Comparison of ENCODE assay signal across 9 cellular contexts in the genomic region with DNA sequence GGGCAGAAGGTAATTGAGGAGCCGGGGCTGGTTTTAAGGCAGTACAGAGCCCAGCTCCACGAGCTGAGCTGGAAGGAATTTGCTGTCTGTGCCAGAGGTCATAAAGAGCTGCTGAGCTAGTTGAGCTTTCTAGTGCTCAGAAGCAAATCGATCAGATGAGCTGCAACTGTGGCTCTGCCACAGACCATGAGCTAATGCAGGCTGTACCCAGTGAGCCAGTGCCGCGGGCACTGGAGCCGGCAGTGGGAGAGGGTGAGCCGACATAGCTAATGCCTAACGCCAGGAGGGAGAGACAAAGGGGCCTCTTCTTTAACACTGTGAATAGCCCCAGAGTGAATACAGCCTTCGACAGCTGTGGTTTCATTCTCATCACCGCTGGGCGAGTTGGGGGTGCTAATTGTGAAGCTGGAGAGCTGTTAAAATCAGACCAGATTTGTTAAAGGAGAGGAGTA.
DNase-seq lines count a peak whose midpoint lies in the region; ATAC-seq, FAIRE-seq and TF ChIP-seq lines count a peak whose summit lies in the region.
"Had no signal": no experiment of that assay in that cellular context is flagged by ENCODE, and none has a peak within 500 bp of the region (broad histone marks: within the 10 kb centered on the region; RNA-seq: fewer than 3 reads in every experiment).

No MANE protein-coding gene starts in this region.

- H3K4me2 ChIP-seq in mammary epithelial cell (ENCODE audit: insufficient read depth, low read depth, low read length): peak overlapping the region; percentile 71

- no peaks in the 10 kb centered on the region for H3K27me3 Mint-ChIP-seq in T-helper 2 cell treated with Interferon-gamma antibody and Interleukin-4, amounts not matched to agents 5 μg/mL and 100 μg/mL, for 36 hours (ENCODE audit: low read depth)

- intact Hi-C loops in mammary epithelial cell (cut with micrococcal nuclease): no loop called here

- no peak overlapping the region for H3K27ac Mint-ChIP-seq in T-helper 2 cell treated with Interferon-gamma antibody and Interleukin-4, amounts not matched to agents 5 μg/mL and 100 μg/mL, for 36 hours
- H3K27ac Mint-ChIP-seq: stimulated activated naive CD8-positive, alpha-beta T cell treated with anti-CD3 and anti-CD28 coated beads, Interleukin-15, Interleukin-2, amounts not matched to agents 100 ng/mL and 50 ng/mL, for 24 hours had no signal

- no peaks in the 10 kb centered on the region for H3K9me3 ChIP-seq in mammary epithelial cell (replicated peaks; ENCODE audit: insufficient read depth, low read length)
- no peaks in the 10 kb centered on the region for H3K9me3 ChIP-seq in small intestine (ENCODE audit: control insufficient read depth, low read depth)

- in situ Hi-C loops in mammary epithelial cell (cut with MboI; ENCODE audit: low sequenced_read_pairs in 2 of 2): no loop called here

- no peaks in the 10 kb centered on the region for H3K36me3 Mint-ChIP-seq in T-helper 2 cell treated with Interferon-gamma antibody and Interleukin-4, amounts not matched to agents 5 μg/mL and 100 μg/mL, for 36 hours (ENCODE audit: low read depth)

- peak; percentile 2 for DNase-seq in NCI-H1092 (lab: John Stamatoyannopoulos, UW)
- peak; percentile 54 for DNase-seq in mammary epithelial cell
- peak; percentile 64 for DNase-seq in kidney tubule cell (ENCODE audit: low spot score)
- no peak for DNase-seq in small intestine
- DNase-seq in T-helper 2 cell treated with Interferon-gamma antibody and Interleukin-4, amounts not matched to agents 5 μg/mL and 100 μg/mL, for 36 hours (ENCODE audit: low spot score): no peak
- DNase-seq in Kasumi-1 (lab: John Stamatoyannopoulos, UW): no peak

- peak in 1 of 2 donors; percentile 4 for TF ChIP-seq CTCF in mammary epithelial cell (conservative IDR thresholded peaks at IDR 0.05 in 1 of 2, IDR thresholded peaks at IDR 0.05 in 1 of 2; ENCODE audit: extremely low read depth in 1 of 2, insufficient read depth in 1 of 2, low read depth in 1 of 2, low read length in 2 of 2)

- H3K27ac ChIP-seq in mammary epithelial cell (ENCODE audit: insufficient read depth, low read depth, low read length) (no peak overlapping the region), temporal lobe (ENCODE audit: low read depth, low read length) (peak overlapping the region; percentile 97), small intestine (ENCODE audit: low read depth in 1 of 2, low read length in 1 of 2) (peak overlapping the region in 1 of 2 donors; percentile 11)

- no peak for FAIRE-seq in small intestine (lab: Jason Lieb, UNC)

- H3K4me3 ChIP-seq in mammary epithelial cell (replicated peaks in 1 of 3; ENCODE audit: insufficient read depth in 1 of 3, low read depth in 2 of 3, low read length in 3 of 3) (no peak overlapping the region), small intestine (ENCODE audit: low read depth in 1 of 2, low read length in 2 of 2) (no peak overlapping the region)

- no peaks in the 10 kb centered on the region for H3K9me3 Mint-ChIP-seq in T-helper 2 cell treated with Interferon-gamma antibody and Interleukin-4, amounts not matched to agents 5 μg/mL and 100 μg/mL, for 36 hours

- peaks cover 3% of the 10 kb centered on the region for H3K4me1 Mint-ChIP-seq in T-helper 2 cell treated with Interferon-gamma antibody and Interleukin-4, amounts not matched to agents 5 μg/mL and 100 μg/mL, for 36 hours (ENCODE audit: low read depth)

- no peak overlapping the region for H3K4me3 Mint-ChIP-seq in T-helper 2 cell treated with Interferon-gamma antibody and Interleukin-4, amounts not matched to agents 5 μg/mL and 100 μg/mL, for 36 hours
- H3K4me3 Mint-ChIP-seq: stimulated activated naive CD8-positive, alpha-beta T cell treated with anti-CD3 and anti-CD28 coated beads, Interleukin-15, Interleukin-2, amounts not matched to agents 100 ng/mL and 50 ng/mL, for 24 hours had no signal

- CTCF ChIA-PET in mammary epithelial cell (lab: Charles Lee; ENCODE audit: low non-redundant PET): interaction anchor here (0.7 kb wide), 1 partner anchor 316 kb away, joined by 4 read pairs; no protein-coding TSS in a partner anchor

- peak overlapping the region; percentile 94 for H2AFZ ChIP-seq in mammary epithelial cell (ENCODE audit: low read depth, low read length)

- BruUV-seq in mammary epithelial cell (replicated peaks; lab: Mats Ljungman, UMichigan): no TSS peak

- 10% methylated on average over 10 of the region's 11 CpGs for WGBS in mammary epithelial cell (ENCODE audit: low coverage, missing lambda C conversion rate)
- 51 to 56% (median 54%) methylated on average over 11 of the region's 11 CpGs for whole genome bisulfite sequencing in small intestine, 3 donors

- H3K27me3 ChIP-seq in mammary epithelial cell (ENCODE audit: insufficient read depth, low read length) (no peaks in the 10 kb centered on the region), small intestine (ENCODE audit: control insufficient read depth in 2 of 2, insufficient read depth in 2 of 2, low read length in 2 of 2) (no peaks in the 10 kb centered on the region)

- dilution Hi-C loops in mammary epithelial cell (cut with HindIII; ENCODE audit: low sequenced_read_pairs): no loop called here

- no peak overlapping the region for H3K9ac ChIP-seq in mammary epithelial cell (ENCODE audit: insufficient read depth, low read length)

- ATAC-seq in HG02884 (IDR thresholded peaks at IDR 0.05; ENCODE audit: unreplicated experiment): no peak

- no peaks in the 10 kb centered on the region for H4K20me1 ChIP-seq in mammary epithelial cell (ENCODE audit: insufficient read depth, low read length)

- H3K4me1 ChIP-seq in mammary epithelial cell (ENCODE audit: insufficient read depth, low read length): peaks cover 24% of the 10 kb centered on the region
- no peaks in the 10 kb centered on the region for H3K4me1 ChIP-seq in small intestine (ENCODE audit: control insufficient read depth in 2 of 2, insufficient read depth in 1 of 2, low read depth in 1 of 2, low read length in 1 of 2)

- H3K36me3 ChIP-seq in mammary epithelial cell (ENCODE audit: insufficient read depth, low read length): no peaks in the 10 kb centered on the region
- H3K36me3 ChIP-seq in small intestine (ENCODE audit: control insufficient read depth in 2 of 2, insufficient read depth in 2 of 2, low read length in 2 of 2): no peaks in the 10 kb centered on the region

- no peaks in the 10 kb centered on the region for H3K79me2 ChIP-seq in mammary epithelial cell (ENCODE audit: insufficient read depth, low read length)

Comparison
In these comparisons a context has a peak if more than half of its experiments do, and no peak if none do; other contexts are left out.
1. DNase-seq: peak in NCI-H1092 (single experiment), mammary epithelial cell (single experiment) and kidney tubule cell (single experiment); none in small intestine (single experiment), T-helper 2 cell treated with Interferon-gamma antibody and Interleukin-4, amounts not matched to agents 5 μg/mL and 100 μg/mL, for 36 hours (single experiment) and Kasumi-1 (0 of 2).